14 cellular contexts compared by ENCODE assay signal in genomic region chr6:52546192-52546591, GRCh38. TPM values are rescaled to one million over a fixed set of nuclear protein-coding genes. Genes with fewer than 3 reads are reported as not detected.
A peak's percentile ranks its signal among the peaks of the same experiment; 100 is the strongest.
DNase-seq lines count a peak whose midpoint lies in the region; ATAC-seq and TF ChIP-seq lines count a peak whose summit lies in the region.
"Had no signal": no experiment of that assay in that cellular context is flagged by ENCODE, and none has a peak within 500 bp of the region (broad histone marks: within the 10 kb centered on the region; RNA-seq: fewer than 3 reads in every experiment).

No MANE protein-coding gene starts in this region.

- TF ChIP-seq CTCF in GM13977 (IDR thresholded peaks at IDR 0.05; ENCODE audit: extremely low read depth, insufficient read depth, missing control alignments) (no peak), WTC11 (IDR thresholded peaks at IDR 0.05) (no peak)

- H3K27ac Mint-ChIP-seq in WTC11: peak overlapping the region; percentile 66
- H3K27ac Mint-ChIP-seq: activated T-cell treated with anti-CD3 and anti-CD28 coated beads, Interleukin-2, amount 50 U/mL, for 24 hours had no signal

- POLR2A ChIA-PET in WTC11 (lab: Charles Lee): no interaction called here

- in situ Hi-C loops in GM13977 (cut with MboI; ENCODE audit: low pct_unique_long_range_greater_than_20kb, low sequenced_read_pairs, unreplicated experiment): no loop called here

- ATAC-seq in GM19467 (IDR thresholded peaks at IDR 0.05; ENCODE audit: unreplicated experiment): peak; percentile 36
- ATAC-seq in HG02970 (IDR thresholded peaks at IDR 0.05; ENCODE audit: low FRiP score, unreplicated experiment): peak; percentile 35
- ATAC-seq in WTC11: no peak
- no peak for ATAC-seq in GM18858 (IDR thresholded peaks at IDR 0.05; ENCODE audit: unreplicated experiment)
- no peak for ATAC-seq in GM19328 (IDR thresholded peaks at IDR 0.05; ENCODE audit: unreplicated experiment)
- ATAC-seq: left colon, PC-3 had no signal

- no peaks in the 10 kb centered on the region for H3K36me3 Mint-ChIP-seq in WTC11

- CTCF ChIA-PET in WTC11 (lab: Charles Lee): no interaction called here

- H3K27me3 Mint-ChIP-seq in WTC11 (ENCODE audit: low read depth): no peaks in the 10 kb centered on the region
- H3K27me3 Mint-ChIP-seq: activated T-cell treated with anti-CD3 and anti-CD28 coated beads, Interleukin-2, amount 50 U/mL, for 24 hours had no signal

- peaks cover 61% of the 10 kb centered on the region for H3K4me1 Mint-ChIP-seq in WTC11

- no peaks in the 10 kb centered on the region for H3K9me3 Mint-ChIP-seq in WTC11
- H3K9me3 Mint-ChIP-seq: activated T-cell treated with anti-CD3 and anti-CD28 coated beads, Interleukin-2, amount 50 U/mL, for 24 hours; neural crest cell had no signal

- no peak overlapping the region for H3K4me3 Mint-ChIP-seq in WTC11
- H3K4me3 Mint-ChIP-seq: activated T-cell treated with anti-CD3 and anti-CD28 coated beads, Interleukin-2, amount 50 U/mL, for 24 hours; neural crest cell had no signal

- peak; percentile 43 for DNase-seq in GM13977 (ENCODE audit: low spot score)
- no peak for DNase-seq in WTC11 (ENCODE audit: low spot score)
- DNase-seq in mucosa of gallbladder (ENCODE audit: low spot score): no peak
- no peak for DNase-seq in NCI-H748 treated with DMSO at 0.1 percent for 48 hours (lab: John Stamatoyannopoulos, UW)
- DNase-seq: activated T-cell treated with anti-CD3 and anti-CD28 coated beads, Interleukin-2, amount 50 U/mL, for 24 hours; left colon; NCI-H1048; PC-3; stimulated activated CD4-positive, alpha-beta T cell treated with anti-CD3 and anti-CD28 coated beads, Interleukin-1b, Interleukin-23, amount 100 ng/mL, for 48 hours had no signal

TF ChIP-seq in WTC11, 78 proteins besides CTCF, POLR2A, EP300 and RAD21:
- TF ChIP-seq, protein P1, sequence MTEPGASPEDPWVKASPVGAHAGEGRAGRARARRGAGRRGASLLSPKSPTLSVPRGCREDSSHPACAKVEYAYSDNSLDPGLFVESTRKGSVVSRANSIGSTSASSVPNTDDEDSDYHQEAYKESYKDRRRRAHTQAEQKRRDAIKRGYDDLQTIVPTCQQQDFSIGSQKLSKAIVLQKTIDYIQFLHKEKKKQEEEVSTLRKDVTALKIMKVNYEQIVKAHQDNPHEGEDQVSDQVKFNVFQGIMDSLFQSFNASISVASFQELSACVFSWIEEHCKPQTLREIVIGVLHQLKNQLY (CRISPR knock-in tag; IDR thresholded peaks at IDR 0.05): no peak
- TF ChIP-seq CREM (CRISPR knock-in tag; IDR thresholded peaks at IDR 0.05) (no peak), ZNF121 (CRISPR knock-in tag; IDR thresholded peaks at IDR 0.05) (no peak), FOXJ3 (CRISPR knock-in tag; IDR thresholded peaks at IDR 0.05; ENCODE audit: borderline replicate concordance) (no peak), ESRRA (CRISPR knock-in tag; IDR thresholded peaks at IDR 0.05; ENCODE audit: borderline replicate concordance) (no peak), FOXP1 (CRISPR knock-in tag; IDR thresholded peaks at IDR 0.05; ENCODE audit: borderline replicate concordance) (no peak), E2F5 (CRISPR knock-in tag; IDR thresholded peaks at IDR 0.05) (no peak), NFYB (CRISPR knock-in tag; conservative IDR thresholded peaks at IDR 0.05; ENCODE audit: low read depth) (no peak), MXD4 (CRISPR knock-in tag; IDR thresholded peaks at IDR 0.05; ENCODE audit: borderline replicate concordance) (no peak), ETV6 (CRISPR knock-in tag; IDR thresholded peaks at IDR 0.05) (no peak), GABPB1 (CRISPR knock-in tag; IDR thresholded peaks at IDR 0.05) (no peak), NR3C1 (CRISPR knock-in tag; conservative IDR thresholded peaks at IDR 0.05; ENCODE audit: low read depth) (no peak), RELA (CRISPR knock-in tag; IDR thresholded peaks at IDR 0.05; ENCODE audit: borderline replicate concordance) (no peak), ZNF425 (CRISPR knock-in tag; conservative IDR thresholded peaks at IDR 0.05) (no peak), ZNF396 (CRISPR knock-in tag; IDR thresholded peaks at IDR 0.05; ENCODE audit: borderline replicate concordance) (no peak)
- TF ChIP-seq, protein P2, sequence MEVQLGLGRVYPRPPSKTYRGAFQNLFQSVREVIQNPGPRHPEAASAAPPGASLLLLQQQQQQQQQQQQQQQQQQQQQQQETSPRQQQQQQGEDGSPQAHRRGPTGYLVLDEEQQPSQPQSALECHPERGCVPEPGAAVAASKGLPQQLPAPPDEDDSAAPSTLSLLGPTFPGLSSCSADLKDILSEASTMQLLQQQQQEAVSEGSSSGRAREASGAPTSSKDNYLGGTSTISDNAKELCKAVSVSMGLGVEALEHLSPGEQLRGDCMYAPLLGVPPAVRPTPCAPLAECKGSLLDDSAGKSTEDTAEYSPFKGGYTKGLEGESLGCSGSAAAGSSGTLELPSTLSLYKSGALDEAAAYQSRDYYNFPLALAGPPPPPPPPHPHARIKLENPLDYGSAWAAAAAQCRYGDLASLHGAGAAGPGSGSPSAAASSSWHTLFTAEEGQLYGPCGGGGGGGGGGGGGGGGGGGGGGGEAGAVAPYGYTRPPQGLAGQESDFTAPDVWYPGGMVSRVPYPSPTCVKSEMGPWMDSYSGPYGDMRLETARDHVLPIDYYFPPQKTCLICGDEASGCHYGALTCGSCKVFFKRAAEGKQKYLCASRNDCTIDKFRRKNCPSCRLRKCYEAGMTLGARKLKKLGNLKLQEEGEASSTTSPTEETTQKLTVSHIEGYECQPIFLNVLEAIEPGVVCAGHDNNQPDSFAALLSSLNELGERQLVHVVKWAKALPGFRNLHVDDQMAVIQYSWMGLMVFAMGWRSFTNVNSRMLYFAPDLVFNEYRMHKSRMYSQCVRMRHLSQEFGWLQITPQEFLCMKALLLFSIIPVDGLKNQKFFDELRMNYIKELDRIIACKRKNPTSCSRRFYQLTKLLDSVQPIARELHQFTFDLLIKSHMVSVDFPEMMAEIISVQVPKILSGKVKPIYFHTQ (CRISPR knock-in tag; IDR thresholded peaks at IDR 0.05): no peak
- TF ChIP-seq, protein P3, sequence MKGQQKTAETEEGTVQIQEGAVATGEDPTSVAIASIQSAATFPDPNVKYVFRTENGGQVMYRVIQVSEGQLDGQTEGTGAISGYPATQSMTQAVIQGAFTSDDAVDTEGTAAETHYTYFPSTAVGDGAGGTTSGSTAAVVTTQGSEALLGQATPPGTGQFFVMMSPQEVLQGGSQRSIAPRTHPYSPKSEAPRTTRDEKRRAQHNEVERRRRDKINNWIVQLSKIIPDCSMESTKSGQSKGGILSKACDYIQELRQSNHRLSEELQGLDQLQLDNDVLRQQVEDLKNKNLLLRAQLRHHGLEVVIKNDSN (CRISPR knock-in tag; IDR thresholded peaks at IDR 0.05): no peak
- TF ChIP-seq, protein P4, sequence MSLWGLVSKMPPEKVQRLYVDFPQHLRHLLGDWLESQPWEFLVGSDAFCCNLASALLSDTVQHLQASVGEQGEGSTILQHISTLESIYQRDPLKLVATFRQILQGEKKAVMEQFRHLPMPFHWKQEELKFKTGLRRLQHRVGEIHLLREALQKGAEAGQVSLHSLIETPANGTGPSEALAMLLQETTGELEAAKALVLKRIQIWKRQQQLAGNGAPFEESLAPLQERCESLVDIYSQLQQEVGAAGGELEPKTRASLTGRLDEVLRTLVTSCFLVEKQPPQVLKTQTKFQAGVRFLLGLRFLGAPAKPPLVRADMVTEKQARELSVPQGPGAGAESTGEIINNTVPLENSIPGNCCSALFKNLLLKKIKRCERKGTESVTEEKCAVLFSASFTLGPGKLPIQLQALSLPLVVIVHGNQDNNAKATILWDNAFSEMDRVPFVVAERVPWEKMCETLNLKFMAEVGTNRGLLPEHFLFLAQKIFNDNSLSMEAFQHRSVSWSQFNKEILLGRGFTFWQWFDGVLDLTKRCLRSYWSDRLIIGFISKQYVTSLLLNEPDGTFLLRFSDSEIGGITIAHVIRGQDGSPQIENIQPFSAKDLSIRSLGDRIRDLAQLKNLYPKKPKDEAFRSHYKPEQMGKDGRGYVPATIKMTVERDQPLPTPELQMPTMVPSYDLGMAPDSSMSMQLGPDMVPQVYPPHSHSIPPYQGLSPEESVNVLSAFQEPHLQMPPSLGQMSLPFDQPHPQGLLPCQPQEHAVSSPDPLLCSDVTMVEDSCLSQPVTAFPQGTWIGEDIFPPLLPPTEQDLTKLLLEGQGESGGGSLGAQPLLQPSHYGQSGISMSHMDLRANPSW (CRISPR knock-in tag; conservative IDR thresholded peaks at IDR 0.05; ENCODE audit: low read depth): no peak

RNA-seq across cellular contexts. Expression of gene TRAM2, which starts 30.7 kb away (rescaled TPM):
- total RNA-seq in WTC11 (2021) (13.4 to 14.4 TPM (median 13.5 TPM) in 3 replicates), mucosa of gallbladder (16.0 TPM)

Comparison
In these comparisons a context has a peak if more than half of its experiments do, and no peak if none do; other contexts are left out.
1. ATAC-seq: peak in GM19467 (single experiment) and HG02970 (single experiment); none in WTC11 (single experiment), GM18858 (single experiment) and GM19328 (single experiment).